1 cellular context compared by ENCODE assay signal in genomic region chr1:26092422-26092821, GRCh38.
TF ChIP-seq lines count a peak whose summit lies in the region.

No MANE protein-coding gene starts in this region.

TF ChIP-seq in HepG2, 621 proteins besides CTCF, POLR2A, EP300 and RAD21:
- TF ChIP-seq RFXANK (CRISPR knock-in tag; IDR thresholded peaks at IDR 0.05) (no peak), ZSCAN30 (CRISPR knock-in tag; IDR thresholded peaks at IDR 0.05) (no peak), RBFOX2 (IDR thresholded peaks at IDR 0.05; ENCODE audit: low read depth, low read length) (no peak), FOXK2 (IDR thresholded peaks at IDR 0.05) (no peak), ZNF383 (CRISPR knock-in tag; IDR thresholded peaks at IDR 0.05; ENCODE audit: borderline replicate concordance) (no peak), ZNF333 (CRISPR knock-in tag; IDR thresholded peaks at IDR 0.05; ENCODE audit: borderline replicate concordance) (no peak), ZNF761 (CRISPR knock-in tag; conservative IDR thresholded peaks at IDR 0.05) (no peak), MAF1 (CRISPR knock-in tag; IDR thresholded peaks at IDR 0.05; ENCODE audit: borderline replicate concordance) (no peak), TP53 (CRISPR knock-in tag; conservative IDR thresholded peaks at IDR 0.05) (no peak), MTA3 (CRISPR knock-in tag; IDR thresholded peaks at IDR 0.05) (no peak), NFE2L1 (CRISPR knock-in tag; IDR thresholded peaks at IDR 0.05; ENCODE audit: borderline replicate concordance) (no peak), ZNF7 (CRISPR knock-in tag; IDR thresholded peaks at IDR 0.05) (no peak), PITX1 (CRISPR knock-in tag; IDR thresholded peaks at IDR 0.05) (no peak), FOXP1 (IDR thresholded peaks at IDR 0.05) (no peak), FOXP1 (CRISPR knock-in tag; IDR thresholded peaks at IDR 0.05) (no peak), MTERF4 (CRISPR knock-in tag; IDR thresholded peaks at IDR 0.05) (no peak)
